1 cellular context compared by ENCODE assay signal in genomic region chr21:45326169-45326833, GRCh38.
A peak's percentile ranks its signal among the peaks of the same experiment; 100 is the strongest.
TF ChIP-seq lines count a peak whose summit lies in the region.

No MANE protein-coding gene starts in this region.

TF ChIP-seq in SK-N-SH, 30 proteins besides CTCF, POLR2A, EP300 and RAD21 (continued from another document):
- TF ChIP-seq ZBTB33 (IDR thresholded peaks at IDR 0.05; ENCODE audit: borderline replicate concordance, low read depth) = no peak
- TF ChIP-seq RXRA (IDR thresholded peaks at IDR 0.05; ENCODE audit: borderline replicate concordance, low read depth) = no peak
- TF ChIP-seq PBX3 (IDR thresholded peaks at IDR 0.05) = 0 out of 2 replicates have a peak, but pooled peaks have one; percentile 13
- no peak for TF ChIP-seq EZH2phosphoT487 (IDR thresholded peaks at IDR 0.05; ENCODE audit: borderline replicate concordance, low read depth)
- TF ChIP-seq TCF12 (IDR thresholded peaks at IDR 0.05) = peak; percentile 91
TF ChIP-seq in SK-N-SH: peak in this region for 3.
